22 cellular contexts compared by ENCODE assay signal in the genomic region with DNA sequence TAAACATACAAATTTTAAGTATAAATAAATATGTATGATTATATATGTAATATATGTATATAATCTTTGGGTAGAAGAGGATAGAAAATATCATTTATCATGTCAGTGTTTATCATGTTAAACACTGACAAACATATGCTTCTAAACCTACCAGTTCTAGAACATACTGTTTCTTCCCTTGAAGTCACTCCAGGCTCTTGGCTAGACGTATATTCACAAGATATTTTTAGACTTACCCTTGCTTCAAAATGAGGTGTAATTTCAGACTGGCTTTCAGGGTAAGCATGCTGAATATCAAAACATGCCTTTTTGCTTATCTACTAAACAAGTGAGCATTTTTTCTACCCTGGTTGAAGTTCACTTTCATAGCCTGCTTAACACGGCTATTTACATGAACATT.
DNase-seq lines count a peak whose midpoint lies in the region; ATAC-seq, FAIRE-seq and TF ChIP-seq lines count a peak whose summit lies in the region.
"Had no signal": no experiment of that assay in that cellular context is flagged by ENCODE, and none has a peak within 500 bp of the region (broad histone marks: within the 10 kb centered on the region; RNA-seq: fewer than 3 reads in every experiment).

No MANE protein-coding gene starts in this region.

- TF ChIP-seq POLR2A in gastrocnemius medialis (IDR thresholded peaks at IDR 0.05), result no peak

- no peak overlapping the region for H3K4me3 ChIP-seq in cardiac muscle cell
- no peak overlapping the region for H3K4me3 ChIP-seq in kidney (ENCODE audit: low read length in 2 of 2)
- no peak overlapping the region for H3K4me3 ChIP-seq in gastrocnemius medialis
- H3K4me3 ChIP-seq: A549; BLaER1 treated with 17β-estradiol and CSF1 and Interleukin-3, amounts not matched to agents 10 nM and 100 nM; GM12878 had no signal

- H3K36me3 ChIP-seq in cardiac muscle cell, result no peaks in the 10 kb centered on the region
- H3K36me3 ChIP-seq in kidney (ENCODE audit: control insufficient read depth in 1 of 2, insufficient read depth in 2 of 2, low read length in 2 of 2), result no peaks in the 10 kb centered on the region
- H3K36me3 ChIP-seq in gastrocnemius medialis, result no peaks in the 10 kb centered on the region
- H3K36me3 ChIP-seq: BLaER1 treated with 17β-estradiol and CSF1 and Interleukin-3, amounts not matched to agents 10 nM and 100 nM had no signal

- H3K9me3 ChIP-seq in cardiac muscle cell (ENCODE audit: low read depth) (no peaks in the 10 kb centered on the region), kidney (ENCODE audit: control insufficient read depth in 1 of 2, low read length in 2 of 2) (no peaks in the 10 kb centered on the region), gastrocnemius medialis (no peaks in the 10 kb centered on the region)
- H3K9me3 ChIP-seq: A549; BLaER1 treated with 17β-estradiol and CSF1 and Interleukin-3, amounts not matched to agents 10 nM and 100 nM; Caco-2 had no signal

- H3K9ac ChIP-seq in kidney (ENCODE audit: low read length in 2 of 2), result no peak overlapping the region
- H3K9ac ChIP-seq: BLaER1 treated with 17β-estradiol and CSF1 and Interleukin-3, amounts not matched to agents 10 nM and 100 nM had no signal

- no peak for DNase-seq in cardiac muscle cell (ENCODE audit: low read depth in 1 of 2, low spot score in 1 of 2)
- DNase-seq in Right ventricle myocardium inferior (ENCODE audit: missing footprints), result no peak
- no peak for DNase-seq in kidney
- no peak for DNase-seq in gastrocnemius medialis
- DNase-seq in GM19238 (ENCODE audit: insufficient read length, low spot score), result no peak
- no peak for DNase-seq in NCI-H2171 (lab: John Stamatoyannopoulos, UW)
- DNase-seq: AML-193; Caco-2; Calu3; CD4-positive, alpha-beta T cell; CD8-positive, alpha-beta T cell; DMS79 treated with DMSO at 0.1 percent for 48 hours; GDM1 had no signal

- ATAC-seq in Right ventricle myocardium inferior (no peak), gastrocnemius medialis (peak; percentile 51 to 77)
- ATAC-seq: A549; CD8-positive, alpha-beta T cell; GM12878 had no signal

- peak; percentile 78 for FAIRE-seq in kidney (lab: Jason Lieb, UNC)
- FAIRE-seq: D721Med, GM12878, GM12892, GM18507, GM19239 had no signal

- TF ChIP-seq CTCF in cardiac muscle cell (IDR thresholded peaks at IDR 0.05; ENCODE audit: low read depth, low read length) (no peak), kidney (IDR thresholded peaks at IDR 0.05; ENCODE audit: borderline replicate concordance, extremely low read depth, insufficient read depth) (no peak), gastrocnemius medialis (IDR thresholded peaks at IDR 0.05 in 4 of 5, conservative IDR thresholded peaks at IDR 0.05 in 1 of 5) (no peak)

- in situ Hi-C loops in gastrocnemius medialis (cut with MboI; ENCODE audit: low sequenced_read_pairs in 4 of 4), result no loop called here

- intact Hi-C loops in Right ventricle myocardium inferior (cut with DNase I), result loop anchor here (5.0 kb wide), 1 partner anchor 377 kb away; no protein-coding TSS in a partner anchor
- intact Hi-C loops in kidney (cut with DNase I), result no loop called here
- intact Hi-C loops in gastrocnemius medialis (cut with DNase I; ENCODE audit: low total_unique reads), result no loop called here

- H3K27ac ChIP-seq in cardiac muscle cell (peak overlapping the region; percentile 11), kidney (ENCODE audit: low read depth in 2 of 2, low read length in 2 of 2) (no peak overlapping the region), gastrocnemius medialis (peak overlapping the region in 1 of 4 donors; percentile 31)
- H3K27ac ChIP-seq: 22Rv1; A549; BLaER1 treated with 17β-estradiol and CSF1 and Interleukin-3, amounts not matched to agents 10 nM and 100 nM; C4-2B had no signal

- H3K4me1 ChIP-seq in cardiac muscle cell (ENCODE audit: low read depth) (peaks cover 25% of the 10 kb centered on the region), kidney (ENCODE audit: control insufficient read depth in 1 of 2, insufficient read depth in 1 of 2, low read depth in 1 of 2, low read length in 2 of 2) (no peaks in the 10 kb centered on the region), gastrocnemius medialis (peaks cover 0 to 16% of the 10 kb centered on the region in 2 donors)
- H3K4me1 ChIP-seq: A549; BLaER1 treated with 17β-estradiol and CSF1 and Interleukin-3, amounts not matched to agents 10 nM and 100 nM; Caco-2 had no signal

- H3K27me3 ChIP-seq in cardiac muscle cell (no peaks in the 10 kb centered on the region), gastrocnemius medialis (no peaks in the 10 kb centered on the region)
- H3K27me3 ChIP-seq: BLaER1 treated with 17β-estradiol and CSF1 and Interleukin-3, amounts not matched to agents 10 nM and 100 nM had no signal
